8 cellular contexts compared by ENCODE assay signal in the genomic region with DNA sequence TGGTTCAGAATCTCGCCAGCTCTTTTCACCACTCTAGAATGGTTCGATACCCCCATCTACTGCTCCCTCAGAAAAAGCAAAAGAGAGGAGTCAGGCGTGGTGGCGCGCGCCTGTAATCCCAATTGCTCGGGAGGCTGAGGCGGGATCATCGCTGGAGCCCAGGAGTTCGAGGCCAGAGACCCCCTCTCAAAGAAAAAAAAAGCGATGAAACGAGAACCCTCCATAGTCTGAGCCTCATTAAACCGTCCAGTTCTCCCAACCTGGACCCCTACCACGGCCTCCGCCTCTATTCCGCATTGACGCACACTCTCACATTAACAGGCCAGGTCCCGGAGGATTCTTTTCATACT. TPM values are rescaled to one million over a fixed set of nuclear protein-coding genes. Genes with fewer than 3 reads are reported as not detected.
DNase-seq lines count a peak whose midpoint lies in the region; ATAC-seq, FAIRE-seq and TF ChIP-seq lines count a peak whose summit lies in the region.

No MANE protein-coding gene starts in this region.

- dilution Hi-C loops in IMR-90 (cut with HindIII; ENCODE audit: low sequenced_read_pairs, unreplicated experiment) = no loop called here

- H4K8ac ChIP-seq in IMR-90 (ENCODE audit: low read depth in 2 of 2, low read length in 2 of 2) = peak overlapping the region; percentile 46 to 94; a peak in 3 of 4 replicates

- peaks cover 10 to 20% of the 10 kb centered on the region in 2 experiments; a peak in 3 of 4 replicates for H3K79me1 ChIP-seq in IMR-90 (ENCODE audit: low read depth in 1 of 2, low read length in 2 of 2)

- H3K23ac ChIP-seq in IMR-90 (ENCODE audit: low read depth, low read length) = no peak overlapping the region

- H3K4me1 ChIP-seq in A549 = 0 out of 3 replicates have a peak, but pooled peaks cover 3% of the 10 kb centered on the region
- peaks cover 9% of the 10 kb centered on the region for H3K4me1 ChIP-seq in IMR-90 (ENCODE audit: control insufficient read depth, insufficient read depth, low read length)
- peaks cover 10% of the 10 kb centered on the region for H3K4me1 ChIP-seq in mucosa of descending colon (ENCODE audit: low read depth)

- TF ChIP-seq POLR2A in A549 (IDR thresholded peaks at IDR 0.05; ENCODE audit: low read length) (no peak), IMR-90 (IDR thresholded peaks at IDR 0.05; ENCODE audit: low read depth, low read length) (no peak)

- H2BK5ac ChIP-seq in IMR-90 (ENCODE audit: low read depth, low read length, poor library complexity, severe bottlenecking) = peak overlapping the region; percentile 53

- H2AK5ac ChIP-seq in IMR-90 (ENCODE audit: low read depth, low read length) = peak overlapping the region; percentile 83; the same call in 1 of the 2 replicates

- CTCF ChIA-PET in A549 (lab: Yijun Ruan, JAX) = interaction anchor here (1.2 to 2.1 kb wide), 2 partner anchors 72 to 89 kb away, joined by 3 to 8 read pairs; no protein-coding TSS in a partner anchor
- CTCF ChIA-PET in IMR-90 (lab: Yijun Ruan, JAX) = interaction anchor here (1.4 kb wide), 1 partner anchor 163 kb away, joined by 3 read pairs; no protein-coding TSS in a partner anchor

- peak overlapping the region; percentile 71 for H3K4me2 ChIP-seq in A549
- H3K4me2 ChIP-seq in IMR-90 (ENCODE audit: low read depth, low read length) = peak overlapping the region; percentile 75

- H2AFZ ChIP-seq in IMR-90 (replicated peaks; ENCODE audit: low read length, poor library complexity) = peak overlapping the region; percentile 96

- no peaks in the 10 kb centered on the region for H4K20me1 ChIP-seq in IMR-90 (ENCODE audit: insufficient read depth, low read length)

- BruUV-seq in IMR-90 (replicated peaks; lab: Mats Ljungman, UMichigan) = no TSS peak

- no peaks in the 10 kb centered on the region for H3K9me3 ChIP-seq in A549
- H3K9me3 ChIP-seq in IMR-90 (ENCODE audit: control insufficient read depth, insufficient read depth, low read length) = no peaks in the 10 kb centered on the region
- no peaks in the 10 kb centered on the region for H3K9me3 ChIP-seq in mucosa of descending colon

- intact Hi-C loops in IMR-90 (cut with micrococcal nuclease) = loop anchor here (10.0 kb wide), 1 partner anchor 71 kb away; no protein-coding TSS in a partner anchor
- intact Hi-C loops in mucosa of descending colon (cut with DNase I, micrococcal nuclease) = loop anchor here in 1 of 2 donors (5.0 kb wide), 1 partner anchor 88 kb away; a partner anchor contains a TSS

- H2BK20ac ChIP-seq in IMR-90 (ENCODE audit: low read depth, low read length) = peak overlapping the region; percentile 22

- H3K14ac ChIP-seq in IMR-90 (replicated peaks; ENCODE audit: low read depth, low read length) = peak overlapping the region; percentile 33

- H4K5ac ChIP-seq in IMR-90 (ENCODE audit: low read depth, low read length) = no peak overlapping the region

- POLR2A ChIA-PET in A549 (lab: Yijun Ruan, JAX) (interaction anchor here (0.6 to 1.4 kb wide), 5 partner anchors 9 to 163 kb away, joined by 3 to 8 read pairs (median 4); a partner anchor contains a TSS), IMR-90 (lab: Charles Lee; ENCODE audit: unreplicated experiment) (interaction anchor here (0.6 kb wide), 2 partner anchors 63 to 877 kb away, joined by 3 to 6 read pairs; no protein-coding TSS in a partner anchor)

- ATAC-seq in A549 (peak; percentile 7 to 11; a peak in 3 of 6 replicates), IMR-90 (ENCODE audit: low read depth) (no peak), mucosa of descending colon (no peak), HG02973 (IDR thresholded peaks at IDR 0.05; ENCODE audit: unreplicated experiment) (no peak), HG02970 (IDR thresholded peaks at IDR 0.05; ENCODE audit: low FRiP score, unreplicated experiment) (no peak)

- peak overlapping the region; percentile 53; the same call in 1 of the 3 replicates for H2BK15ac ChIP-seq in IMR-90 (ENCODE audit: low read depth, low read length)

- H2BK120ac ChIP-seq in IMR-90 (ENCODE audit: low read depth, low read length) = 0 out of 2 replicates have a peak overlapping the region, but pooled peaks have one; percentile 16

- in situ Hi-C loops in IMR-90 (cut with MboI; ENCODE audit: low sequenced_read_pairs) = loop anchor here (5.0 to 25.0 kb wide), 2 partner anchors 88 to 738 kb away; a partner anchor contains a TSS

- H2AK9ac ChIP-seq in IMR-90 (replicated peaks; ENCODE audit: low read depth, low read length, poor library complexity) = peak overlapping the region; percentile 69

- no peak for TF ChIP-seq RAD21 in A549 (conservative IDR thresholded peaks at IDR 0.05 in 1 of 2, IDR thresholded peaks at IDR 0.05 in 1 of 2)
- TF ChIP-seq RAD21 in IMR-90 (IDR thresholded peaks at IDR 0.05; ENCODE audit: low read length) = no peak

- TF ChIP-seq CTCF in A549 (IDR thresholded peaks at IDR 0.05) (no peak), IMR-90 (conservative IDR thresholded peaks at IDR 0.05; ENCODE audit: low read depth, low read length) (no peak), mucosa of descending colon (IDR thresholded peaks at IDR 0.05) (no peak)

- H3K18ac ChIP-seq in IMR-90 (ENCODE audit: low read depth, low read length) = no peak overlapping the region; the same call in 1 of the 2 replicates

- H3K36me3 ChIP-seq in IMR-90 (ENCODE audit: control insufficient read depth, insufficient read depth, low read length) = no peaks in the 10 kb centered on the region
- no peaks in the 10 kb centered on the region for H3K36me3 ChIP-seq in mucosa of descending colon (ENCODE audit: low read depth)

- H3K56ac ChIP-seq in IMR-90 (ENCODE audit: extremely low read depth, insufficient read depth, low read length) = peak overlapping the region; percentile 81

- peaks cover 4% of the 10 kb centered on the region; the same call in 1 of the 2 replicates for H3K9me1 ChIP-seq in IMR-90 (ENCODE audit: insufficient read depth, low read length)

- H3K9ac ChIP-seq in IMR-90 (ENCODE audit: low read depth, low read length) = peak overlapping the region; percentile 85

- no peak for TF ChIP-seq EP300 in A549 (IDR thresholded peaks at IDR 0.05)

- H3K4ac ChIP-seq in IMR-90 (ENCODE audit: low read depth, low read length) = peak overlapping the region; percentile 84

- WGBS in A549 (ENCODE audit: missing lambda C conversion rate) = 2% methylated on average over 11 of the region's 18 CpGs
- WGBS in IMR-90 (ENCODE audit: extremely low coverage in 2 of 2, insufficient read length in 1 of 2), 2 experiments = no CpG with 5 or more reads among the region's 18 CpGs

- DNase-seq in A549 (ENCODE audit: low read depth in 1 of 2, low spot score in 1 of 2) = peak in 1 of 2 experiments; percentile 8
- DNase-seq in IMR-90 = no peak
- peak in 1 of 61 donors; percentile 52 for DNase-seq in caudate nucleus (lab: John Stamatoyannopoulos, UW)
- peak in 1 of 3 donors; percentile 31 for DNase-seq in mucosa of descending colon
- DNase-seq in CD1c-positive myeloid dendritic cell (ENCODE audit: extremely low spot score) = no peak
- DNase-seq in hippocampal formation (lab: John Stamatoyannopoulos, UW) = no peak

- H3K27me3 ChIP-seq in IMR-90 (ENCODE audit: control insufficient read depth, insufficient read depth, low read length) = no peaks in the 10 kb centered on the region

- H3K4me3 ChIP-seq in A549 = peak overlapping the region; percentile 67
- H3K4me3 ChIP-seq in IMR-90 (ENCODE audit: insufficient read depth, low read depth, low read length) = peak overlapping the region; percentile 90
- peak overlapping the region; percentile 54 for H3K4me3 ChIP-seq in mucosa of descending colon

- no peak for FAIRE-seq in A549 (lab: Jason Lieb, UNC)

- H4K91ac ChIP-seq in IMR-90 (ENCODE audit: insufficient read depth, low read depth, low read length) = peak overlapping the region; percentile 84

- H3K27ac ChIP-seq in A549 (peak overlapping the region; percentile 73 to 98), IMR-90 (ENCODE audit: insufficient read depth, low read length) (peak overlapping the region; percentile 74), caudate nucleus (ENCODE audit: low read depth, low read length) (peak overlapping the region; percentile 61)

TF ChIP-seq in IMR-90, 13 proteins besides CTCF, POLR2A, EP300 and RAD21 (continues in another document):
- no peak for TF ChIP-seq MXI1 (IDR thresholded peaks at IDR 0.05; ENCODE audit: borderline replicate concordance, low read depth, low read length)
- no peak for TF ChIP-seq BHLHE40 (IDR thresholded peaks at IDR 0.05; ENCODE audit: low read depth, low read length)

RNA-seq across cellular contexts. Expression of a gene that starts 0.4 kb away (rescaled TPM):
- 15.8 and 23.8 TPM in 2 replicates for polyA plus RNA-seq in A549 (2011; rRNA removed)
- 6.2 and 8.1 TPM in 2 replicates for polyA plus RNA-seq in A549 (2012; cell fraction: cytosol; rRNA removed)
- polyA plus RNA-seq in A549 (2012; cell fraction: nucleus; rRNA removed) = 1.7 and 2.6 TPM in 2 replicates
- polyA plus RNA-seq in A549 (2017; fragmentation: RNase III; extraction: RNeasy Plus Mini Kit Qiagen cat#74134 plus additional on column Dnase treatment) = 27.1 to 36.6 TPM (median 27.3 TPM) in 3 replicates
- polyA minus RNA-seq in A549 (2011; rRNA and poly(A)+ RNA removed) = 6.6 and 8.6 TPM in 2 replicates
- total RNA-seq in IMR-90 (2012; rRNA removed) = 9.9 and 14.4 TPM in 2 replicates
- 10.6 and 11.5 TPM in 2 replicates for polyA plus RNA-seq in IMR-90 (2012; rRNA removed)
- 0.75 and 1.3 TPM in 2 replicates for polyA plus RNA-seq in IMR-90 (2012; cell fraction: cytosol; rRNA removed)
- polyA plus RNA-seq in IMR-90 (2012; cell fraction: nucleus; rRNA removed; ENCODE audit: low replicate concordance) = 0.21 and 3.8 TPM in 2 replicates
- 1 to 10 TPM; 4.6 to 6.9 (median 5.8) TPM for total RNA-seq in mucosa of descending colon

RNA-seq across cellular contexts. Expression of a gene that starts 0.6 kb away (rescaled TPM):
- polyA plus RNA-seq in A549 (2011; rRNA removed) (23.2 and 28.5 TPM in 2 replicates), A549 (2017; fragmentation: RNase III; extraction: RNeasy Plus Mini Kit Qiagen cat#74134 plus additional on column Dnase treatment) (10.3 to 12.6 TPM (median 10.4 TPM) in 3 replicates), IMR-90 (2012; rRNA removed) (11.3 and 12.0 TPM in 2 replicates)
- polyA plus RNA-seq in A549 (2012; cell fraction: cytosol; rRNA removed) = 5.4 and 6.4 TPM in 2 replicates
- polyA plus RNA-seq in A549 (2012; cell fraction: nucleus; rRNA removed) = 9.1 and 11.4 TPM in 2 replicates
- polyA minus RNA-seq in A549 (2011; rRNA and poly(A)+ RNA removed) = 10.3 and 13.7 TPM in 2 replicates
- total RNA-seq in IMR-90 (2012; rRNA removed) (3.3 and 4.7 TPM in 2 replicates), mucosa of descending colon (100 to 1,000 TPM in 2 of 3 donors, 10 to 100 TPM in 1; 81.7 to 232 (median 147) TPM)
- 5.8 and 10.3 TPM in 2 replicates for polyA plus RNA-seq in IMR-90 (2012; cell fraction: cytosol; rRNA removed)
- polyA plus RNA-seq in IMR-90 (2012; cell fraction: nucleus; rRNA removed; ENCODE audit: low replicate concordance) = 5.5 and 14.4 TPM in 2 replicates

RNA-seq across cellular contexts. Expression of a gene that starts 51.5 kb away (rescaled TPM):
- polyA plus RNA-seq in A549 (2011; rRNA removed) (29.2 and 37.4 TPM in 2 replicates), A549 (2017; fragmentation: RNase III; extraction: RNeasy Plus Mini Kit Qiagen cat#74134 plus additional on column Dnase treatment) (13.0 to 13.8 TPM (median 13.6 TPM) in 3 replicates), IMR-90 (2012; rRNA removed) (20.2 and 23.2 TPM in 2 replicates)
- 10.3 and 11.5 TPM in 2 replicates for polyA plus RNA-seq in A549 (2012; cell fraction: cytosol; rRNA removed)
- 19.1 and 19.6 TPM in 2 replicates for polyA plus RNA-seq in A549 (2012; cell fraction: nucleus; rRNA removed)
- polyA minus RNA-seq in A549 (2011; rRNA and poly(A)+ RNA removed) = 15.5 and 18.0 TPM in 2 replicates
- total RNA-seq in IMR-90 (2012; rRNA removed) (11.9 and 13.3 TPM in 2 replicates), mucosa of descending colon (10 to 100 TPM; 26.6 to 45.8 (median 41.8) TPM)
- polyA plus RNA-seq in IMR-90 (2012; cell fraction: cytosol; rRNA removed) = 7.0 and 10.4 TPM in 2 replicates
- polyA plus RNA-seq in IMR-90 (2012; cell fraction: nucleus; rRNA removed; ENCODE audit: low replicate concordance) = 27.9 and 84.2 TPM in 2 replicates

Comparison
In these comparisons a context has a peak if more than half of its experiments do, and no peak if none do; other contexts are left out.
1. ATAC-seq: peak in A549 (2 of 2); none in IMR-90 (single experiment), mucosa of descending colon (single experiment), HG02973 (single experiment) and HG02970 (single experiment).
2. RNA of a gene that starts 0.6 kb away (total RNA-seq): 81.7 to 232 TPM in mucosa of descending colon; 3.3 to 4.7 TPM in IMR-90; every median in the first group is over 10 times any median in the second.
3. Peak in every context shown above with its lines, with median percentiles within 50 percentile points of each other: H3K27ac ChIP-seq and H3K4me3 ChIP-seq.